ENCODE assay signal across 1 cellular context in genomic region chr6:101393291-101394251, GRCh38.
TF ChIP-seq lines count a peak whose summit lies in the region.

TSS of gene GRIK2 (plus strand) at chr6:101393708.

TF ChIP-seq in A549, 52 proteins besides CTCF, POLR2A, EP300 and RAD21 (continued from another document):
- TF ChIP-seq USF2 (IDR thresholded peaks at IDR 0.05) (no peak), CBX8 (IDR thresholded peaks at IDR 0.05) (no peak)
